ENCODE assay signal across 7 cellular contexts in genomic region chr21:46636181-46636512, GRCh38. TPM values are rescaled to one million over a fixed set of nuclear protein-coding genes. Genes with fewer than 3 reads are reported as not detected.
DNase-seq lines count a peak whose midpoint lies in the region; ATAC-seq and TF ChIP-seq lines count a peak whose summit lies in the region.

No MANE protein-coding gene starts in this region.

- POLR2A ChIA-PET in HEK293T (lab: Yijun Ruan, JAX): interaction anchor here (0.6 to 2.3 kb wide), 25 partner anchors 8 to 944 kb away, joined by 3 to 9 read pairs (median 3); partner anchors contain the start of gene C21orf58
- POLR2A ChIA-PET in activated CD8-positive, alpha-beta T cell treated with anti-CD3 and anti-CD28 coated beads for 36 hours (lab: Charles Lee): interaction anchor here (0.7 to 7.4 kb wide), 10 partner anchors 8 to 484 kb away, joined by 3 to 52 read pairs (median 6); no protein-coding TSS in a partner anchor

- H3K4me3 Mint-ChIP-seq in activated CD8-positive, alpha-beta T cell treated with anti-CD3 and anti-CD28 coated beads for 36 hours: peak overlapping the region; percentile 93
- peak overlapping the region; percentile 90 for H3K4me3 Mint-ChIP-seq in stimulated activated memory B cell treated with anti-CD40 and anti-IgM and Interleukin-4, amounts not matched to agents 10 μg/mL and 1 μg/mL and 100 μg/mL, for 72 hours

- DNase-seq in HEK293T (ENCODE audit: extremely low spot score) (no peak), NCI-H446 (lab: John Stamatoyannopoulos, UW) (no peak), RPMI8226 (no peak)
- DNase-seq in activated CD8-positive, alpha-beta T cell treated with anti-CD3 and anti-CD28 coated beads for 36 hours: no peak

- TF ChIP-seq CTCF in activated CD8-positive, alpha-beta T cell treated with anti-CD3 and anti-CD28 coated beads for 36 hours (IDR thresholded peaks at IDR 0.05): no peak

- H3K4me1 Mint-ChIP-seq in activated CD8-positive, alpha-beta T cell treated with anti-CD3 and anti-CD28 coated beads for 36 hours (ENCODE audit: low read depth): peaks cover 68% of the 10 kb centered on the region
- peaks cover 55% of the 10 kb centered on the region for H3K4me1 Mint-ChIP-seq in stimulated activated memory B cell treated with anti-CD40 and anti-IgM and Interleukin-4, amounts not matched to agents 10 μg/mL and 1 μg/mL and 100 μg/mL, for 72 hours

- H3K27me3 Mint-ChIP-seq in activated CD8-positive, alpha-beta T cell treated with anti-CD3 and anti-CD28 coated beads for 36 hours: no peaks in the 10 kb centered on the region
- peaks cover 8% of the 10 kb centered on the region for H3K27me3 Mint-ChIP-seq in stimulated activated memory B cell treated with anti-CD40 and anti-IgM and Interleukin-4, amounts not matched to agents 10 μg/mL and 1 μg/mL and 100 μg/mL, for 72 hours

- ATAC-seq in activated CD8-positive, alpha-beta T cell treated with anti-CD3 and anti-CD28 coated beads for 36 hours: no peak
- no peak for ATAC-seq in stimulated activated memory B cell treated with anti-CD40 and anti-IgM and Interleukin-4, amounts not matched to agents 10 μg/mL and 1 μg/mL and 100 μg/mL, for 72 hours
- no peak for ATAC-seq in GM19023 (IDR thresholded peaks at IDR 0.05; ENCODE audit: unreplicated experiment)

- H3K4me3 ChIP-seq in iPS-11a (ENCODE audit: low read depth, low read length): peak overlapping the region; percentile 98

- CTCF ChIA-PET in HEK293T (lab: Yijun Ruan, JAX): no interaction called here
- CTCF ChIA-PET in activated CD8-positive, alpha-beta T cell treated with anti-CD3 and anti-CD28 coated beads for 36 hours (lab: Charles Lee): interaction anchor here (1.8 to 6.4 kb wide), 2 partner anchors 15 to 104 kb away, joined by 6 to 22 read pairs; no protein-coding TSS in a partner anchor

- peak overlapping the region; percentile 97 for H3K27ac Mint-ChIP-seq in activated CD8-positive, alpha-beta T cell treated with anti-CD3 and anti-CD28 coated beads for 36 hours
- H3K27ac Mint-ChIP-seq in stimulated activated memory B cell treated with anti-CD40 and anti-IgM and Interleukin-4, amounts not matched to agents 10 μg/mL and 1 μg/mL and 100 μg/mL, for 72 hours: peak overlapping the region; percentile 82

- intact Hi-C loops in activated CD8-positive, alpha-beta T cell treated with anti-CD3 and anti-CD28 coated beads for 36 hours (cut with micrococcal nuclease): no loop called here

- H3K36me3 Mint-ChIP-seq in activated CD8-positive, alpha-beta T cell treated with anti-CD3 and anti-CD28 coated beads for 36 hours (ENCODE audit: low read depth): peaks cover 26% of the 10 kb centered on the region
- peaks cover 19% of the 10 kb centered on the region for H3K36me3 Mint-ChIP-seq in stimulated activated memory B cell treated with anti-CD40 and anti-IgM and Interleukin-4, amounts not matched to agents 10 μg/mL and 1 μg/mL and 100 μg/mL, for 72 hours

- no peaks in the 10 kb centered on the region for H3K9me3 Mint-ChIP-seq in activated CD8-positive, alpha-beta T cell treated with anti-CD3 and anti-CD28 coated beads for 36 hours
- peaks cover 4% of the 10 kb centered on the region for H3K9me3 Mint-ChIP-seq in stimulated activated memory B cell treated with anti-CD40 and anti-IgM and Interleukin-4, amounts not matched to agents 10 μg/mL and 1 μg/mL and 100 μg/mL, for 72 hours

TF ChIP-seq in HEK293T, 16 proteins besides CTCF, POLR2A, EP300 and RAD21:
- no peak for TF ChIP-seq TARDBP (IDR thresholded peaks at IDR 0.05)
- 0 out of 2 replicates have a peak, but pooled peaks have one; percentile 62 for TF ChIP-seq L3MBTL2 (conservative IDR thresholded peaks at IDR 0.05)
- no peak for TF ChIP-seq FOXM1 (IDR thresholded peaks at IDR 0.05; ENCODE audit: borderline replicate concordance)

RNA-seq across cellular contexts. Expression of gene PRMT2, which starts 0.7 kb away (rescaled TPM):
- total RNA-seq in activated CD8-positive, alpha-beta T cell treated with anti-CD3 and anti-CD28 coated beads for 36 hours: 10 to 100 TPM; 54.4 to 58.2 TPM

RNA-seq across cellular contexts. Expression of gene S100B, which starts 31.3 kb away (rescaled TPM):
- 1 to 10 TPM; 2.7 to 3.0 TPM for total RNA-seq in activated CD8-positive, alpha-beta T cell treated with anti-CD3 and anti-CD28 coated beads for 36 hours
